11 cellular contexts compared by ENCODE assay signal in the genomic region with DNA sequence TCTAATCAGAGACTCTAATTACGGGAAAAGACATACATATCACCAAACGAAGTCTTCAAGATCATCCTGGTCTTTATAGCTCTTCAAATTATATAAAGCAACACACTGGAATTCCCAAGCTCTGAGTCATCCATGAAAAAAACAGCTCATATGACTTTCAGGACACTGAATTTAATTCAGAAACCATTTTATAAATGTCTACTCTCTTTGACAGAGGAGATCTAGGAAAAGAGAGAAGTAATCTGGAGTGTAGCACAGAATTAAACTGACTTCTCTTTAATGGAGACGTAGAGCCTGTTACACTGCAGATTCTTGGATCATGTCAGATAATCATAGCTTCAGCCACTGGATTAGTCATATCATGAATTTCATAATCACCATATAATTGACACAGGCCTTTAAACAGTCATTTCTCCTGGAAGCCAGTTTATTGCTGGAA.
A peak's percentile ranks its signal among the peaks of the same experiment; 100 is the strongest.
DNase-seq lines count a peak whose midpoint lies in the region; ATAC-seq lines count a peak whose summit lies in the region.
"Had no signal": no experiment of that assay in that cellular context is flagged by ENCODE, and none has a peak within 500 bp of the region (broad histone marks: within the 10 kb centered on the region; RNA-seq: fewer than 3 reads in every experiment).

No MANE protein-coding gene starts in this region.

- DNase-seq in GM04503 (ENCODE audit: low read depth) (peak; percentile 45), OCI-M1 (lab: John Stamatoyannopoulos, UW) (peak; percentile 59), dermis blood vessel endothelial cell (peak; percentile 72), renal cortical epithelial cell (ENCODE audit: low read depth) (peak; percentile 62)
- DNase-seq in activated CD4-positive, alpha-beta T cell treated with anti-CD3 and anti-CD28 coated beads, Interleukin-2, amount 50 U/mL, for 48 hours = no peak
- DNase-seq in activated CD4-positive, CD25-positive, alpha-beta regulatory T cell treated with anti-CD3 and anti-CD28 coated beads, Interleukin-2, amount 50 U/mL, for 72 hours = no peak
- no peak for DNase-seq in stimulated activated CD4-positive, alpha-beta T cell treated with anti-CD3 and anti-CD28 coated beads, Interleukin-4, amount 100 ng/mL, for 24 hours
- DNase-seq: GDM1, NCI-H1048, ovary had no signal

- no peak for ATAC-seq in GM19328 (IDR thresholded peaks at IDR 0.05; ENCODE audit: unreplicated experiment)

Comparison
In these comparisons a context has a peak if more than half of its experiments do, and no peak if none do; other contexts are left out.
1. DNase-seq: peak in GM04503 (single experiment), OCI-M1 (single experiment), dermis blood vessel endothelial cell (single experiment) and renal cortical epithelial cell (single experiment); none in activated CD4-positive, alpha-beta T cell treated with anti-CD3 and anti-CD28 coated beads, Interleukin-2, amount 50 U/mL, for 48 hours (0 of 2), activated CD4-positive, CD25-positive, alpha-beta regulatory T cell treated with anti-CD3 and anti-CD28 coated beads, Interleukin-2, amount 50 U/mL, for 72 hours (single experiment) and stimulated activated CD4-positive, alpha-beta T cell treated with anti-CD3 and anti-CD28 coated beads, Interleukin-4, amount 100 ng/mL, for 24 hours (single experiment).